Comparison of ENCODE assay signal across 9 cellular contexts in the genomic region with DNA sequence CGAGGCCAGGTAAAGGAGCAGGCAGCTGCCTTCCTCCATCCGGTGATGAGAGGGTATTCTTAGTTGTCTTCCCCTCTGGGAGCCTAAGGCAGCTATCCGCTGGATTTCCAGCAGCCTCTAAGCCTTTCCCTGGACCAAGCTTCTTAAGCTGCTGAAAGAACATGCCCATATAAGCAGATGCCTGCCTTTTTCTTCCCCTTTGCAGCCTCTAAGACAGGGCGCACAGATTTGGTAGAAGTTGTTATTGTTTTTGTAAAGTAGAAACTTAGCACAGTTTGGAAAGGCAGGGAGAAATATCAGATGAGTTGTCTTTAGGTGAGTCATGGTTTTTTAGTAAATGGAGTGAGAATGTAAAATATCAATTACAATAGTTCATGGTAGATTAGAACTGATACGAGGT.
DNase-seq lines count a peak whose midpoint lies in the region; ATAC-seq lines count a peak whose summit lies in the region.
"Had no signal": no experiment of that assay in that cellular context is flagged by ENCODE, and none has a peak within 500 bp of the region (broad histone marks: within the 10 kb centered on the region; RNA-seq: fewer than 3 reads in every experiment).

No MANE protein-coding gene starts in this region.

- no peaks in the 10 kb centered on the region for H3K79me1 ChIP-seq in neuronal stem cell (ENCODE audit: low read depth, low read length)

- H3K4me3 ChIP-seq in neuronal stem cell (ENCODE audit: low read length in 2 of 2) = no peak overlapping the region

- H2BK5ac ChIP-seq in neuronal stem cell (ENCODE audit: low read length) = no peak overlapping the region

- H2AK5ac ChIP-seq in neuronal stem cell (ENCODE audit: low read depth, low read length) = no peak overlapping the region

- H2AFZ ChIP-seq in neuronal stem cell (ENCODE audit: low read length) = no peak overlapping the region

- H3K9ac ChIP-seq in neuronal stem cell (ENCODE audit: low read depth, low read length, poor library complexity) = no peak overlapping the region

- H3K27ac ChIP-seq in neuronal stem cell (replicated peaks; ENCODE audit: low read length) = no peak overlapping the region

- H3K9me3 ChIP-seq in neuronal stem cell (replicated peaks in 1 of 2; ENCODE audit: control insufficient read depth in 2 of 2, insufficient read depth in 1 of 2, low read depth in 1 of 2, low read length in 2 of 2) = no peaks in the 10 kb centered on the region

- peaks cover 0 to 2% of the 10 kb centered on the region in 2 donors for H3K4me1 ChIP-seq in neuronal stem cell (ENCODE audit: control insufficient read depth in 2 of 2, insufficient read depth in 1 of 2, low read depth in 1 of 2, low read length in 2 of 2)

- H3K4me2 ChIP-seq in neuronal stem cell (ENCODE audit: insufficient read depth, low read length, poor library complexity, severe bottlenecking) = no peak overlapping the region

- no peak overlapping the region for H3K14ac ChIP-seq in neuronal stem cell (ENCODE audit: low read length)

- no peak overlapping the region for H4K91ac ChIP-seq in neuronal stem cell (ENCODE audit: low read depth, low read length, poor library complexity)

- no peaks in the 10 kb centered on the region for H3K36me3 ChIP-seq in neuronal stem cell (replicated peaks in 1 of 2; ENCODE audit: control insufficient read depth in 2 of 2, insufficient read depth in 2 of 2, low read length in 2 of 2)

- H3K27me3 ChIP-seq in neuronal stem cell (ENCODE audit: control insufficient read depth in 3 of 3, insufficient read depth in 3 of 3, low read depth in 1 of 3, low read length in 3 of 3) = no peaks in the 10 kb centered on the region

- ATAC-seq in GM18499 (IDR thresholded peaks at IDR 0.05; ENCODE audit: insufficient read depth, unreplicated experiment) (peak; percentile 30), GM21526 (IDR thresholded peaks at IDR 0.05; ENCODE audit: low FRiP score, unreplicated experiment) (peak; percentile 39), HG03432 (IDR thresholded peaks at IDR 0.05; ENCODE audit: unreplicated experiment) (peak; percentile 53)

- H2BK120ac ChIP-seq in neuronal stem cell (ENCODE audit: low read depth, low read length) = no peak overlapping the region

- no peak overlapping the region for H2BK12ac ChIP-seq in neuronal stem cell (ENCODE audit: low read length)

- no peak overlapping the region for H3K23ac ChIP-seq in neuronal stem cell (ENCODE audit: low read depth, low read length, poor library complexity)

- no peak overlapping the region for H3K4ac ChIP-seq in neuronal stem cell (ENCODE audit: low read length)

- no peak overlapping the region for H2BK15ac ChIP-seq in neuronal stem cell (ENCODE audit: low read length)

- no CpG with 5 or more reads among the region's 5 CpGs for WGBS in neuronal stem cell (ENCODE audit: extremely low coverage in 2 of 2, insufficient read length in 2 of 2, insufficient replicate concordance in 1 of 2), 2 donors

- no peak overlapping the region for H3K18ac ChIP-seq in neuronal stem cell (ENCODE audit: low read length)

- no peak overlapping the region for H4K8ac ChIP-seq in neuronal stem cell (ENCODE audit: low read depth, low read length)

- DNase-seq in fibroblast of peridontal ligament (ENCODE audit: extremely low read depth) = peak; percentile 20
- DNase-seq in iPS-NIHi7 (ENCODE audit: extremely low spot score) = no peak
- DNase-seq in retina = no peak
- DNase-seq in neuronal stem cell (ENCODE audit: low spot score) = no peak
- DNase-seq in kidney tubule cell (ENCODE audit: low spot score) = no peak
- DNase-seq: effector CD4-positive, alpha-beta T cell had no signal
